In the genomic region with DNA sequence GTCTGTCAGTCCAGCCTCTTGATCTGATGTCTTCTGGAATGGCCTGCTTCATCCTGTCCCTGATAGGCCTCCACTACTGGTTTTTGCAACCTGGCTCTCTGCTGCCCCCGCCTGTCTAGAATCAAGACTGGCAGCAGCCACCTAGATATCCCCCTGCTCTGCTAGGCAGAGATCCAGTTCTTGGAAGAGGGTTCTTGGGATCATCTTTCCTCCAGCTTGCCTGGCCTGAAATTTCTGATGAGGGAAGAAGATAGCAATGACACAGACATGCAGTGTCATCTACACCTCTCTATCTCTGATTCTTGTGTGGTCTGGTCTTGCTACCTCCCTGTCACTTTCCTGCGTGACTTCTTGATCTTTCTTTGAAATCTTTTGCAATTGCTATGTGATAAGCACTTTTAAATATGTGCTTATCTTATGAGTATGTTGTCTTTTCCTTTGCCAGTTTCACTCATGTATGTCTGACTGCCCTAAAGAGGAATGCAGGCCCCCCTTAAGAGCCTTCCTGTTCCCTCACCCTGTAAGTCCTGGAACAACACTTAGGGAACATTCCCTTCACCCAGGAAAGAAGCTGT, we compare ENCODE assay signal across 1 cellular context.
TF ChIP-seq lines count a peak whose summit lies in the region.

No MANE protein-coding gene starts in this region.

TF ChIP-seq in SK-N-SH, 30 proteins besides CTCF, POLR2A, EP300 and RAD21 (continued from another document):
- no peak for TF ChIP-seq RFX5 (IDR thresholded peaks at IDR 0.05; ENCODE audit: low read length)
